ENCODE assay signal across 22 cellular contexts in the genomic region with DNA sequence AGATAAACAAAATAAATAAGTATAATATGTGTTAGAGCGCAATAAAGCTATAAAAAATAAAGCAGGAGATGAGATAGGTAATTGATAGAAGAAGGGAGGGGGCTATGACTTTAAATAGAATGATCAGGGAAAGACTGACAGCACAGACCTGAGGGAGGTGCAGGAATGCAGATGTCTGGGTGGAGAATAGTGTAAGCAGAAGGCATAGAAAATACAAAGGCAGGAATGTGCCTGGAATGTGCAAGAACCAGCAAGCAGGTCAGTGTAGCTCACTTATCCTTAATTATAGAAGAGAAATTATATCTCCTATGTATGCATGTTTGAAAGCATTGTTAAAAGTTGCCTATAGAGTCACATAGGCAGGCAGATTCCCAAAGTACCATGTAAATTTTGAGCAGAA.
A peak's percentile ranks its signal among the peaks of the same experiment; 100 is the strongest.
DNase-seq lines count a peak whose midpoint lies in the region; ATAC-seq and TF ChIP-seq lines count a peak whose summit lies in the region.
"Had no signal": no experiment of that assay in that cellular context is flagged by ENCODE, and none has a peak within 500 bp of the region (broad histone marks: within the 10 kb centered on the region; RNA-seq: fewer than 3 reads in every experiment).

No MANE protein-coding gene starts in this region.

- H3K4me2 ChIP-seq in GM23338 (no peak overlapping the region), mesendoderm (ENCODE audit: low read length) (no peak overlapping the region)
- H3K4me2 ChIP-seq: A549; BLaER1 treated with 17β-estradiol and CSF1 and Interleukin-3, amounts not matched to agents 10 nM and 100 nM had no signal

- H3K79me2 ChIP-seq in GM23338 (replicated peaks; ENCODE audit: insufficient read depth) (no peaks in the 10 kb centered on the region), mesendoderm (ENCODE audit: control insufficient read depth, insufficient read depth, low read length) (no peaks in the 10 kb centered on the region)

- no peaks in the 10 kb centered on the region for H3K79me1 ChIP-seq in mesendoderm (ENCODE audit: low read length)

- H3K27me3 Mint-ChIP-seq in GM23338 (ENCODE audit: insufficient read depth, low read depth, poor library complexity) = no peaks in the 10 kb centered on the region
- peaks cover 4% of the 10 kb centered on the region; the same call in 1 of the 2 replicates for H3K27me3 Mint-ChIP-seq in WTC11 (ENCODE audit: low read depth)
- H3K27me3 Mint-ChIP-seq: CD8-positive, alpha-beta memory T cell had no signal

- H3K36me3 ChIP-seq in GM23338 (ENCODE audit: insufficient read depth) (no peaks in the 10 kb centered on the region), mesendoderm (ENCODE audit: control insufficient read depth, insufficient read depth, low read length) (no peaks in the 10 kb centered on the region)
- H3K36me3 ChIP-seq: BE2C; BLaER1 treated with 17β-estradiol and CSF1 and Interleukin-3, amounts not matched to agents 10 nM and 100 nM had no signal

- no peak overlapping the region for H3K56ac ChIP-seq in mesendoderm (ENCODE audit: low read length)

- no peaks in the 10 kb centered on the region for H3K36me3 Mint-ChIP-seq in GM23338 (ENCODE audit: low read depth)
- H3K36me3 Mint-ChIP-seq in WTC11 = no peaks in the 10 kb centered on the region
- H3K36me3 Mint-ChIP-seq: CD14-positive monocyte; CD8-positive, alpha-beta memory T cell had no signal

- H3K4ac ChIP-seq in mesendoderm (ENCODE audit: low read depth, low read length) = no peak overlapping the region

- POLR2A ChIA-PET in WTC11 (lab: Charles Lee) = no interaction called here

- no peak for TF ChIP-seq CTCF in GM23338 (conservative IDR thresholded peaks at IDR 0.05; ENCODE audit: low read depth in 2 of 2)
- no peak for TF ChIP-seq CTCF in WTC11 (IDR thresholded peaks at IDR 0.05)

- no peak overlapping the region for H3K27ac Mint-ChIP-seq in GM23338
- no peak overlapping the region for H3K27ac Mint-ChIP-seq in WTC11
- H3K27ac Mint-ChIP-seq: CD4-positive, alpha-beta T cell; CD8-positive, alpha-beta memory T cell had no signal

- H3K4me3 Mint-ChIP-seq in GM23338 = no peak overlapping the region
- no peak overlapping the region for H3K4me3 Mint-ChIP-seq in WTC11
- H3K4me3 Mint-ChIP-seq: CD14-positive monocyte; CD4-positive, alpha-beta T cell; CD8-positive, alpha-beta memory T cell had no signal

- H4K8ac ChIP-seq in mesendoderm (ENCODE audit: low read depth, low read length) = no peak overlapping the region

- H2BK5ac ChIP-seq in mesendoderm (ENCODE audit: low read length) = no peak overlapping the region

- H3K23ac ChIP-seq in mesendoderm (ENCODE audit: low read length) = no peak overlapping the region

- CTCF ChIA-PET in WTC11 (lab: Charles Lee) = no interaction called here

- peak; percentile 33 for DNase-seq in GM23338 (ENCODE audit: low spot score)
- no peak for DNase-seq in WTC11 (ENCODE audit: low spot score)
- peak; percentile 27 for DNase-seq in mesendoderm
- DNase-seq in NK-92 treated with Interleukin-12 subunit alpha and Interleukin-12 subunit beta, amount 100 ng/mL, for 24 hours (lab: John Stamatoyannopoulos, UW) = no peak
- DNase-seq: 8988T; ACHN; AML-193; BE2C; Calu3; CD4-positive, alpha-beta T cell; CD8-positive, alpha-beta memory T cell; COR-L47; DMS53; DMS79 treated with DMSO at 0.1 percent for 48 hours; GOT3; H7; HCEC 1CT had no signal

- H3K27ac ChIP-seq in GM23338 (ENCODE audit: low read depth) = no peak overlapping the region
- H3K27ac ChIP-seq in mesendoderm (ENCODE audit: low read depth, low read length) = no peak overlapping the region
- H3K27ac ChIP-seq: A549; BLaER1 treated with 17β-estradiol and CSF1 and Interleukin-3, amounts not matched to agents 10 nM and 100 nM had no signal

- WGBS in mesendoderm (ENCODE audit: extremely low coverage, insufficient coverage, low lambda C conversion rate) = no CpG with 5 or more reads among the region's 1 CpG

- no peak overlapping the region for H3K18ac ChIP-seq in mesendoderm (ENCODE audit: low read length)

- no peak overlapping the region for H3K4me3 ChIP-seq in GM23338
- no peak overlapping the region for H3K4me3 ChIP-seq in mesendoderm (ENCODE audit: low read length)
- H3K4me3 ChIP-seq: A549; BLaER1 treated with 17β-estradiol and CSF1 and Interleukin-3, amounts not matched to agents 10 nM and 100 nM had no signal

- no peaks in the 10 kb centered on the region for H3F3A ChIP-seq in GM23338 (replicated peaks; ENCODE audit: low read depth)

- H4K20me1 ChIP-seq in GM23338 (replicated peaks; ENCODE audit: insufficient read depth) = no peaks in the 10 kb centered on the region
- H4K20me1 ChIP-seq: BLaER1 treated with 17β-estradiol and CSF1 and Interleukin-3, amounts not matched to agents 10 nM and 100 nM had no signal

- H3K9ac ChIP-seq in mesendoderm (ENCODE audit: low read length) = no peak overlapping the region
- H3K9ac ChIP-seq: BLaER1 treated with 17β-estradiol and CSF1 and Interleukin-3, amounts not matched to agents 10 nM and 100 nM had no signal

- H3K4me1 Mint-ChIP-seq in GM23338 (peaks cover 6% of the 10 kb centered on the region), WTC11 (peaks cover 9% of the 10 kb centered on the region)
- H3K4me1 Mint-ChIP-seq: CD14-positive monocyte; CD8-positive, alpha-beta memory T cell had no signal

- H3K4me1 ChIP-seq in GM23338 (ENCODE audit: insufficient read depth) (no peaks in the 10 kb centered on the region), mesendoderm (ENCODE audit: control insufficient read depth, low read depth, low read length) (no peaks in the 10 kb centered on the region)
- H3K4me1 ChIP-seq: A549; BE2C; BLaER1 treated with 17β-estradiol and CSF1 and Interleukin-3, amounts not matched to agents 10 nM and 100 nM had no signal

- H2AFZ ChIP-seq in GM23338 = no peak overlapping the region

- H2BK15ac ChIP-seq in mesendoderm (replicated peaks; ENCODE audit: low read depth) = no peak overlapping the region

- H4K5ac ChIP-seq in mesendoderm (ENCODE audit: low read length) = no peak overlapping the region

- H2AK5ac ChIP-seq in mesendoderm (ENCODE audit: low read length) = no peak overlapping the region

- H3K9me3 Mint-ChIP-seq in GM23338 (no peaks in the 10 kb centered on the region), WTC11 (peaks cover 3% of the 10 kb centered on the region; the same call in 1 of the 2 replicates)

- peaks cover 12% of the 10 kb centered on the region; the same call in 1 of the 2 replicates for H3K9me2 ChIP-seq in GM23338 (ENCODE audit: insufficient read depth)

- H3K27me3 ChIP-seq in GM23338 (ENCODE audit: insufficient read depth) (no peaks in the 10 kb centered on the region), mesendoderm (ENCODE audit: insufficient read depth, low read length, poor library complexity) (no peaks in the 10 kb centered on the region)
- H3K27me3 ChIP-seq: BE2C; BLaER1 treated with 17β-estradiol and CSF1 and Interleukin-3, amounts not matched to agents 10 nM and 100 nM had no signal

- no peak overlapping the region for H2BK120ac ChIP-seq in mesendoderm (ENCODE audit: low read depth, low read length)

- ATAC-seq in GM23338 (peak; percentile 78), WTC11 (peak; percentile 73), GM21367 (IDR thresholded peaks at IDR 0.05; ENCODE audit: unreplicated experiment) (no peak), HG03196 (IDR thresholded peaks at IDR 0.05; ENCODE audit: unreplicated experiment) (no peak)
- ATAC-seq: A549 had no signal

TF ChIP-seq in GM23338, 12 proteins besides CTCF, POLR2A, EP300 and RAD21:
- TF ChIP-seq EZH2phosphoT487 (IDR thresholded peaks at IDR 0.05; ENCODE audit: unreplicated experiment) = no peak
- TF ChIP-seq ZNF114 (CRISPR knock-in tag; IDR thresholded peaks at IDR 0.05) = no peak
- no peak for TF ChIP-seq EZH2 (IDR thresholded peaks at IDR 0.05; ENCODE audit: low read depth, unreplicated experiment)

TF ChIP-seq in WTC11, 78 proteins besides CTCF, POLR2A, EP300 and RAD21:
- TF ChIP-seq TEAD4 (CRISPR knock-in tag; IDR thresholded peaks at IDR 0.05) (no peak), ERG (CRISPR knock-in tag; IDR thresholded peaks at IDR 0.05) (no peak), ZNF317 (CRISPR knock-in tag; IDR thresholded peaks at IDR 0.05; ENCODE audit: borderline replicate concordance, low read depth) (no peak), NR3C1 (CRISPR knock-in tag; conservative IDR thresholded peaks at IDR 0.05; ENCODE audit: low read depth) (no peak), GRHL2 (CRISPR knock-in tag; IDR thresholded peaks at IDR 0.05; ENCODE audit: insufficient replicate concordance, severe bottlenecking) (no peak), CDX4 (CRISPR knock-in tag; IDR thresholded peaks at IDR 0.05; ENCODE audit: borderline replicate concordance) (no peak), SMAD3 (CRISPR knock-in tag; IDR thresholded peaks at IDR 0.05; ENCODE audit: borderline replicate concordance) (no peak), ZNF396 (CRISPR knock-in tag; IDR thresholded peaks at IDR 0.05; ENCODE audit: borderline replicate concordance) (no peak), RORB (CRISPR knock-in tag; IDR thresholded peaks at IDR 0.05) (no peak), MYBL2 (CRISPR knock-in tag; IDR thresholded peaks at IDR 0.05) (no peak), TCF7 (CRISPR knock-in tag; IDR thresholded peaks at IDR 0.05; ENCODE audit: low read depth) (no peak)
- TF ChIP-seq, protein P1, sequence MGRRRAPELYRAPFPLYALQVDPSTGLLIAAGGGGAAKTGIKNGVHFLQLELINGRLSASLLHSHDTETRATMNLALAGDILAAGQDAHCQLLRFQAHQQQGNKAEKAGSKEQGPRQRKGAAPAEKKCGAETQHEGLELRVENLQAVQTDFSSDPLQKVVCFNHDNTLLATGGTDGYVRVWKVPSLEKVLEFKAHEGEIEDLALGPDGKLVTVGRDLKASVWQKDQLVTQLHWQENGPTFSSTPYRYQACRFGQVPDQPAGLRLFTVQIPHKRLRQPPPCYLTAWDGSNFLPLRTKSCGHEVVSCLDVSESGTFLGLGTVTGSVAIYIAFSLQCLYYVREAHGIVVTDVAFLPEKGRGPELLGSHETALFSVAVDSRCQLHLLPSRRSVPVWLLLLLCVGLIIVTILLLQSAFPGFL (CRISPR knock-in tag; IDR thresholded peaks at IDR 0.05; ENCODE audit: borderline replicate concordance) = no peak

Comparison
In these comparisons a context has a peak if more than half of its experiments do, and no peak if none do; other contexts are left out.
1. ATAC-seq: peak in GM23338 (single experiment) and WTC11 (single experiment); none in GM21367 (single experiment) and HG03196 (single experiment).
2. DNase-seq: peak in GM23338 (single experiment) and mesendoderm (single experiment); none in WTC11 (single experiment) and NK-92 treated with Interleukin-12 subunit alpha and Interleukin-12 subunit beta, amount 100 ng/mL, for 24 hours (single experiment).